In genomic region chr9:17847908-17848307, GRCh38 we compare ENCODE assay signal across 22 cellular contexts.
A peak's percentile ranks its signal among the peaks of the same experiment; 100 is the strongest.
DNase-seq lines count a peak whose midpoint lies in the region; ATAC-seq lines count a peak whose summit lies in the region.
"Had no signal": no experiment of that assay in that cellular context is flagged by ENCODE, and none has a peak within 500 bp of the region (broad histone marks: within the 10 kb centered on the region; RNA-seq: fewer than 3 reads in every experiment).

No MANE protein-coding gene starts in this region.

- ATAC-seq in sciatic nerve = peak; percentile 58
- no peak for ATAC-seq in HG02759 (IDR thresholded peaks at IDR 0.05; ENCODE audit: unreplicated experiment)
- ATAC-seq: GM12878, T-helper 17 cell had no signal

- peak; percentile 6 for DNase-seq in NCI-H2107 treated with DMSO at 0.1 percent for 48 hours (lab: John Stamatoyannopoulos, UW; ENCODE audit: unreplicated experiment)
- no peak for DNase-seq in NCI-H2107 (lab: John Stamatoyannopoulos, UW)
- DNase-seq in NCI-H2081 treated with DMSO at 0.1 percent for 48 hours (lab: John Stamatoyannopoulos, UW) = peak; percentile 22
- DNase-seq in NCI-H774 (lab: John Stamatoyannopoulos, UW) = peak; percentile 19
- DNase-seq in sciatic nerve (ENCODE audit: low spot score) = no peak
- no peak for DNase-seq in T-helper 1 cell
- DNase-seq in SW 1271 (lab: John Stamatoyannopoulos, UW) = no peak
- DNase-seq: CD4-positive, alpha-beta T cell; DMS53; EL; GDM1; GOT3; HFFc6; KBM-7; NCI-H1436 treated with DMSO at 0.1 percent for 48 hours; NCI-H2029; NCI-H526 treated with DMSO at 0.1 percent for 48 hours; SHP77 treated with DMSO at 0.1 percent for 48 hours; T-helper 17 cell; T1000 had no signal

- intact Hi-C loops in sciatic nerve (cut with DNase I) = no loop called here

Comparison
In these comparisons a context has a peak if more than half of its experiments do, and no peak if none do; other contexts are left out.
1. DNase-seq: peak in NCI-H2107 treated with DMSO at 0.1 percent for 48 hours (single experiment), NCI-H2081 treated with DMSO at 0.1 percent for 48 hours (single experiment) and NCI-H774 (single experiment); none in NCI-H2107 (single experiment), sciatic nerve (single experiment), T-helper 1 cell (0 of 5) and SW 1271 (0 of 2).